Comparison of ENCODE assay signal across 29 cellular contexts in genomic region chr17:80953471-80954315, GRCh38. TPM values are rescaled to one million over a fixed set of nuclear protein-coding genes. Genes with fewer than 3 reads are reported as not detected.
DNase-seq lines count a peak whose midpoint lies in the region; ATAC-seq and TF ChIP-seq lines count a peak whose summit lies in the region.
"Had no signal": no experiment of that assay in that cellular context is flagged by ENCODE, and none has a peak within 500 bp of the region (broad histone marks: within the 10 kb centered on the region; RNA-seq: fewer than 3 reads in every experiment).

No MANE protein-coding gene starts in this region.

- H3K9me3 ChIP-seq in right lobe of liver (no peaks in the 10 kb centered on the region), sigmoid colon (no peaks in the 10 kb centered on the region)
- H3K9me3 ChIP-seq: gastrocnemius medialis, tibial nerve had no signal

- H3K9me3 Mint-ChIP-seq in activated CD8-positive, alpha-beta T cell treated with anti-CD3 and anti-CD28 coated beads, Interleukin-2, amount 10 ng/mL, durations not matched to agents 7 days and 5 days (ENCODE audit: insufficient read depth): no peaks in the 10 kb centered on the region
- H3K9me3 Mint-ChIP-seq in activated CD8-positive, alpha-beta T cell treated with anti-CD3 and anti-CD28 coated beads for 36 hours: no peaks in the 10 kb centered on the region
- H3K9me3 Mint-ChIP-seq: activated CD4-positive, alpha-beta memory T cell treated with anti-CD3 and anti-CD28 coated beads for 36 hours; activated naive CD4-positive, alpha-beta T cell treated with anti-CD3 and anti-CD28 coated beads, Interleukin-2, amount 50 U/mL, for 24 hours; CD4-positive, alpha-beta memory T cell; neural crest cell; T-cell had no signal

- H3K36me3 ChIP-seq in right lobe of liver: peaks cover 0 to 5% (median 0%) of the 10 kb centered on the region in 4 donors
- H3K36me3 ChIP-seq in sigmoid colon: peaks cover 0 to 27% (median 2%) of the 10 kb centered on the region in 4 donors

- no peak overlapping the region for H3K4me3 Mint-ChIP-seq in activated CD8-positive, alpha-beta T cell treated with anti-CD3 and anti-CD28 coated beads, Interleukin-2, amount 10 ng/mL, durations not matched to agents 7 days and 5 days
- H3K4me3 Mint-ChIP-seq in activated CD8-positive, alpha-beta T cell treated with anti-CD3 and anti-CD28 coated beads for 36 hours: no peak overlapping the region
- H3K4me3 Mint-ChIP-seq: activated CD4-positive, alpha-beta memory T cell treated with anti-CD3 and anti-CD28 coated beads for 36 hours; activated naive CD4-positive, alpha-beta T cell treated with anti-CD3 and anti-CD28 coated beads, Interleukin-2, amount 50 U/mL, for 24 hours; CD4-positive, alpha-beta memory T cell; neural crest cell; T-cell had no signal

- no peaks in the 10 kb centered on the region for H3K27me3 Mint-ChIP-seq in activated CD8-positive, alpha-beta T cell treated with anti-CD3 and anti-CD28 coated beads, Interleukin-2, amount 10 ng/mL, durations not matched to agents 7 days and 5 days (ENCODE audit: low read depth)
- no peaks in the 10 kb centered on the region for H3K27me3 Mint-ChIP-seq in activated CD8-positive, alpha-beta T cell treated with anti-CD3 and anti-CD28 coated beads for 36 hours
- H3K27me3 Mint-ChIP-seq: activated CD4-positive, alpha-beta memory T cell treated with anti-CD3 and anti-CD28 coated beads for 36 hours; activated naive CD4-positive, alpha-beta T cell treated with anti-CD3 and anti-CD28 coated beads, Interleukin-2, amount 50 U/mL, for 24 hours; CD4-positive, alpha-beta memory T cell; T-cell had no signal

- no peak overlapping the region for H3K4me3 ChIP-seq in right lobe of liver
- H3K4me3 ChIP-seq in sigmoid colon: no peak overlapping the region
- H3K4me3 ChIP-seq: gastrocnemius medialis, tibial nerve had no signal

- no peak for TF ChIP-seq CTCF in activated CD8-positive, alpha-beta T cell treated with anti-CD3 and anti-CD28 coated beads for 36 hours (IDR thresholded peaks at IDR 0.05)
- TF ChIP-seq CTCF in RWPE1 (conservative IDR thresholded peaks at IDR 0.05; ENCODE audit: low read depth): no peak
- no peak for TF ChIP-seq CTCF in right lobe of liver (IDR thresholded peaks at IDR 0.05)
- no peak for TF ChIP-seq CTCF in sigmoid colon (IDR thresholded peaks at IDR 0.05)

- 95% methylated on average over 6 of the region's 22 CpGs for WGBS in right lobe of liver (ENCODE audit: insufficient coverage, low coverage, low lambda C conversion rate, missing lambda C conversion rate)
- WGBS in sigmoid colon, 2 donors: 91 to 97% methylated on average over 22 of the region's 22 CpGs

- H3K27ac Mint-ChIP-seq in activated CD8-positive, alpha-beta T cell treated with anti-CD3 and anti-CD28 coated beads, Interleukin-2, amount 10 ng/mL, durations not matched to agents 7 days and 5 days: peak overlapping the region; percentile 46
- H3K27ac Mint-ChIP-seq in activated CD8-positive, alpha-beta T cell treated with anti-CD3 and anti-CD28 coated beads for 36 hours: no peak overlapping the region
- H3K27ac Mint-ChIP-seq: activated CD4-positive, alpha-beta memory T cell treated with anti-CD3 and anti-CD28 coated beads for 36 hours; activated naive CD4-positive, alpha-beta T cell treated with anti-CD3 and anti-CD28 coated beads, Interleukin-2, amount 50 U/mL, for 24 hours; T-cell had no signal

- peaks cover 4% of the 10 kb centered on the region for H3K36me3 Mint-ChIP-seq in activated CD8-positive, alpha-beta T cell treated with anti-CD3 and anti-CD28 coated beads, Interleukin-2, amount 10 ng/mL, durations not matched to agents 7 days and 5 days (ENCODE audit: low read depth)
- H3K36me3 Mint-ChIP-seq in activated CD8-positive, alpha-beta T cell treated with anti-CD3 and anti-CD28 coated beads for 36 hours (ENCODE audit: low read depth): peaks cover 4% of the 10 kb centered on the region
- H3K36me3 Mint-ChIP-seq: activated CD4-positive, alpha-beta memory T cell treated with anti-CD3 and anti-CD28 coated beads for 36 hours had no signal

- TF ChIP-seq EP300 in sigmoid colon (IDR thresholded peaks at IDR 0.05): no peak

- intact Hi-C loops in activated CD8-positive, alpha-beta T cell treated with anti-CD3 and anti-CD28 coated beads for 36 hours (cut with micrococcal nuclease): no loop called here
- intact Hi-C loops in right lobe of liver (cut with DNase I): no loop called here
- intact Hi-C loops in sigmoid colon (cut with DNase I): no loop called here

- DNase-seq in activated CD8-positive, alpha-beta T cell treated with anti-CD3 and anti-CD28 coated beads, Interleukin-2, amount 10 ng/mL, durations not matched to agents 7 days and 5 days: no peak
- DNase-seq in activated CD8-positive, alpha-beta T cell treated with anti-CD3 and anti-CD28 coated beads for 36 hours: no peak
- DNase-seq in RWPE1 (ENCODE audit: low spot score): no peak
- DNase-seq in right lobe of liver: peak in 2 of 3 donors; percentile 35
- DNase-seq in sigmoid colon: peak; percentile 56
- no peak for DNase-seq in LoVo (ENCODE audit: low spot score)
- no peak for DNase-seq in NOMO-1 treated with dmso at 0.1 percent for 144 hours (lab: John Stamatoyannopoulos, UW; ENCODE audit: unreplicated experiment)
- no peak for DNase-seq in central memory CD4-positive, alpha-beta T cell
- DNase-seq: 8988T; activated CD4-positive, alpha-beta memory T cell treated with anti-CD3 and anti-CD28 coated beads for 36 hours; activated CD8-positive, alpha-beta memory T cell treated with anti-CD3 and anti-CD28 coated beads, Interleukin-2, amount 50 U/mL, for 48 hours; amygdala; brain microvascular endothelial cell; CD4-positive, alpha-beta memory T cell; gastrocnemius medialis; hypothalamus; mesenchymal stem cell; NCI-H146; NCI-H2107; NCI-H446 treated with DMSO at 0.1 percent for 48 hours; NCI-H82; stimulated activated CD4-positive, alpha-beta T cell treated with anti-CD3 and anti-CD28 coated beads, Interleukin-15, amount 100 ng/mL, for 24 hours; stimulated activated CD4-positive, alpha-beta T cell treated with anti-CD3 and anti-CD28 coated beads, Interleukin-4, amount 100 ng/mL, for 4 hours; T-cell had no signal

- H3K4me1 ChIP-seq in right lobe of liver (no peaks in the 10 kb centered on the region), sigmoid colon (peaks cover 0 to 13% (median 10%) of the 10 kb centered on the region in 4 donors)
- H3K4me1 ChIP-seq: gastrocnemius medialis had no signal

- POLR2A ChIA-PET in activated CD8-positive, alpha-beta T cell treated with anti-CD3 and anti-CD28 coated beads, Interleukin-2, amount 10 ng/mL, durations not matched to agents 7 days and 5 days (lab: Charles Lee): interaction anchor here (0.6 kb wide), 1 partner anchor 441 kb away, joined by 3 read pairs; no protein-coding TSS in a partner anchor
- POLR2A ChIA-PET in activated CD8-positive, alpha-beta T cell treated with anti-CD3 and anti-CD28 coated beads for 36 hours (lab: Charles Lee): no interaction called here
- POLR2A ChIA-PET in RWPE1 (lab: Yijun Ruan, JAX; ENCODE audit: low non-redundant PET): no interaction called here

- no peak for ATAC-seq in activated CD8-positive, alpha-beta T cell treated with anti-CD3 and anti-CD28 coated beads, Interleukin-2, amount 10 ng/mL, durations not matched to agents 7 days and 5 days
- ATAC-seq in activated CD8-positive, alpha-beta T cell treated with anti-CD3 and anti-CD28 coated beads for 36 hours: no peak
- no peak for ATAC-seq in right lobe of liver
- ATAC-seq: activated CD4-positive, CD25-positive, alpha-beta regulatory T cell treated with anti-CD3 and anti-CD28 coated beads, Interleukin-2, amount 50 U/mL, for 24 hours; gastrocnemius medialis; left colon; T-cell had no signal

- H3K27ac ChIP-seq in RWPE1 (peak overlapping the region; percentile 4; the same call in 1 of the 2 replicates), right lobe of liver (no peak overlapping the region), sigmoid colon (no peak overlapping the region)
- H3K27ac ChIP-seq: brain microvascular endothelial cell, gastrocnemius medialis, tibial nerve had no signal

- CTCF ChIA-PET in activated CD8-positive, alpha-beta T cell treated with anti-CD3 and anti-CD28 coated beads, Interleukin-2, amount 10 ng/mL, durations not matched to agents 7 days and 5 days (lab: Charles Lee): interaction anchor here (0.6 kb wide), 1 partner anchor 1415 kb away, joined by 3 read pairs; no protein-coding TSS in a partner anchor
- CTCF ChIA-PET in activated CD8-positive, alpha-beta T cell treated with anti-CD3 and anti-CD28 coated beads for 36 hours (lab: Charles Lee): no interaction called here
- CTCF ChIA-PET in RWPE1 (lab: Yijun Ruan, JAX): interaction anchor here (0.6 to 1.2 kb wide), 3 partner anchors 17 to 207 kb away, joined by 4 to 7 read pairs (median 4); no protein-coding TSS in a partner anchor

- H3K27me3 ChIP-seq in right lobe of liver (no peaks in the 10 kb centered on the region), sigmoid colon (no peaks in the 10 kb centered on the region)
- H3K27me3 ChIP-seq: brain microvascular endothelial cell, gastrocnemius medialis, tibial nerve had no signal

- peaks cover 9% of the 10 kb centered on the region for H3K4me1 Mint-ChIP-seq in activated CD8-positive, alpha-beta T cell treated with anti-CD3 and anti-CD28 coated beads, Interleukin-2, amount 10 ng/mL, durations not matched to agents 7 days and 5 days (ENCODE audit: low read depth)
- H3K4me1 Mint-ChIP-seq in activated CD8-positive, alpha-beta T cell treated with anti-CD3 and anti-CD28 coated beads for 36 hours (ENCODE audit: low read depth): no peaks in the 10 kb centered on the region
- H3K4me1 Mint-ChIP-seq: activated naive CD4-positive, alpha-beta T cell treated with anti-CD3 and anti-CD28 coated beads, Interleukin-2, amount 50 U/mL, for 24 hours; CD4-positive, alpha-beta memory T cell; neural crest cell had no signal

- TF ChIP-seq POLR2A in right lobe of liver (IDR thresholded peaks at IDR 0.05) (no peak), sigmoid colon (IDR thresholded peaks at IDR 0.05) (no peak)

RNA-seq across cellular contexts. Expression of gene CHMP6, which starts 37.9 kb away (rescaled TPM):
- total RNA-seq in activated CD8-positive, alpha-beta T cell treated with anti-CD3 and anti-CD28 coated beads, Interleukin-2, amount 10 ng/mL, durations not matched to agents 7 days and 5 days: 10 to 100 TPM; 32.4 to 35.5 TPM
- 10 to 100 TPM; 13.9 to 16.7 TPM for total RNA-seq in activated CD8-positive, alpha-beta T cell treated with anti-CD3 and anti-CD28 coated beads for 36 hours
- total RNA-seq in right lobe of liver (10 to 100 TPM; 13.4 to 27.8 (median 15.6) TPM), sigmoid colon (10 to 100 TPM; 15.7 to 28.2 (median 22.2) TPM)
- polyA plus RNA-seq in sigmoid colon: 10 to 100 TPM; 36.3 to 40.4 (median 37.2) TPM

Comparison
In these comparisons a context has a peak if more than half of its experiments do, and no peak if none do; other contexts are left out.
1. DNase-seq: peak in right lobe of liver (2 of 3) and sigmoid colon (single experiment); none in activated CD8-positive, alpha-beta T cell treated with anti-CD3 and anti-CD28 coated beads, Interleukin-2, amount 10 ng/mL, durations not matched to agents 7 days and 5 days (single experiment), activated CD8-positive, alpha-beta T cell treated with anti-CD3 and anti-CD28 coated beads for 36 hours (single experiment), RWPE1 (single experiment), LoVo (single experiment), NOMO-1 treated with dmso at 0.1 percent for 144 hours (single experiment) and central memory CD4-positive, alpha-beta T cell (single experiment).